ENCODE assay signal across 11 cellular contexts in the genomic region with DNA sequence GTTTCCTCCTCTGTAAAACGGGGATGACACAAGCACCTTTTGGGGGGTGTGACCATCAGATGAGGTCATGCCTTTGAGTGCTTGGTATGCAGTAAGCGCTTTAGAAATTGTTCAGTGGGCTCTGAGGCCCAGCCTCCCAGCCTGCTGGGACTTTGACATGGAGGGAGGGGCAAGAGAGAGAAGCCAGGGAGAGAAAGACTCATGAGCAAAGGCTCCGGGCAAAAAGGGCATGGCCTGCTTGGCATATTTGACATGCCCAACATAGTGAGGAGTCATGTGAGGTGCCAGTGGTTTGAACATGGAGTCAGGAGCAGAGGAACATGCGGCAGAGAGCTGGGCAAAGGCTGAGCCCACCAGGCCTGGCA. TPM values are rescaled to one million over a fixed set of nuclear protein-coding genes. Genes with fewer than 3 reads are reported as not detected.
DNase-seq lines count a peak whose midpoint lies in the region; ATAC-seq and TF ChIP-seq lines count a peak whose summit lies in the region.
"Had no signal": no experiment of that assay in that cellular context is flagged by ENCODE, and none has a peak within 500 bp of the region (broad histone marks: within the 10 kb centered on the region; RNA-seq: fewer than 3 reads in every experiment).

No MANE protein-coding gene starts in this region.

- H3K9me3 Mint-ChIP-seq in Caco-2 (ENCODE audit: unreplicated experiment) (no peaks in the 10 kb centered on the region), glutamatergic neuron (ENCODE audit: unreplicated experiment) (peaks cover 5% of the 10 kb centered on the region), progenitor cell of endocrine pancreas (ENCODE audit: low read depth) (no peaks in the 10 kb centered on the region)
- H3K9me3 Mint-ChIP-seq: CD8-positive, alpha-beta T cell; T-helper 1 cell treated with Interleukin-12 subunit alpha and Interleukin-12 subunit beta and Interleukin-4 antibody, amounts not matched to agents 30 μg/mL and 1 μg/mL, for 36 hours had no signal

- H3K27ac Mint-ChIP-seq in Caco-2 (ENCODE audit: unreplicated experiment): peak overlapping the region; percentile 24
- H3K27ac Mint-ChIP-seq in glutamatergic neuron (ENCODE audit: unreplicated experiment): no peak overlapping the region
- peak overlapping the region; percentile 98 for H3K27ac Mint-ChIP-seq in progenitor cell of endocrine pancreas
- H3K27ac Mint-ChIP-seq: CD8-positive, alpha-beta T cell; T-helper 1 cell treated with Interleukin-12 subunit alpha and Interleukin-12 subunit beta and Interleukin-4 antibody, amounts not matched to agents 30 μg/mL and 1 μg/mL, for 36 hours had no signal

- DNase-seq in Caco-2: no peak
- no peak for DNase-seq in RWPE1 (ENCODE audit: low spot score)
- peak; percentile 3 for DNase-seq in glutamatergic neuron
- no peak for DNase-seq in progenitor cell of endocrine pancreas (ENCODE audit: low spot score, unreplicated experiment)
- no peak for DNase-seq in activated CD4-positive, CD25-positive, alpha-beta regulatory T cell (lab: John Stamatoyannopoulos, UW)
- no peak for DNase-seq in hypothalamus (lab: John Stamatoyannopoulos, UW)
- DNase-seq in activated CD4-positive, alpha-beta T cell treated with anti-CD3 and anti-CD28 coated beads, Interleukin-2, amount 50 U/mL, for 48 hours: no peak

- POLR2A ChIA-PET in Caco-2 (lab: Charles Lee) (no interaction called here), RWPE1 (lab: Yijun Ruan, JAX; ENCODE audit: low non-redundant PET) (no interaction called here)

- H3K4me1 Mint-ChIP-seq in Caco-2 (ENCODE audit: low read depth, unreplicated experiment): peaks cover 14% of the 10 kb centered on the region
- no peaks in the 10 kb centered on the region for H3K4me1 Mint-ChIP-seq in glutamatergic neuron (ENCODE audit: low read depth, unreplicated experiment)
- peaks cover 11% of the 10 kb centered on the region for H3K4me1 Mint-ChIP-seq in progenitor cell of endocrine pancreas (ENCODE audit: low read depth)

- BruUV-seq in Caco-2 (replicated peaks; lab: Mats Ljungman, UMichigan): no TSS peak

- H3K4me3 ChIP-seq in Caco-2 (ENCODE audit: low read depth, low read length): no peak overlapping the region

- H3K27me3 ChIP-seq in Caco-2 (replicated peaks; ENCODE audit: control insufficient read depth, insufficient read depth, low read length): no peaks in the 10 kb centered on the region

- TF ChIP-seq CTCF in Caco-2 (IDR thresholded peaks at IDR 0.05; ENCODE audit: insufficient read depth in 1 of 2, low read depth in 1 of 2, low read length in 1 of 2, severe bottlenecking in 1 of 2, unreplicated experiment in 1 of 2): peak in 1 of 2 experiments; percentile 1
- peak; percentile 45; the same call in 1 of the 2 replicates for TF ChIP-seq CTCF in RWPE1 (conservative IDR thresholded peaks at IDR 0.05; ENCODE audit: low read depth)
- peak; percentile 67 for TF ChIP-seq CTCF in glutamatergic neuron (IDR thresholded peaks at IDR 0.05; ENCODE audit: partially characterized antibody, unreplicated experiment)
- no peak for TF ChIP-seq CTCF in progenitor cell of endocrine pancreas (IDR thresholded peaks at IDR 0.05; ENCODE audit: unreplicated experiment)

- H3K9me3 ChIP-seq in Caco-2: no peaks in the 10 kb centered on the region

- H3K27ac ChIP-seq in RWPE1: peak overlapping the region; percentile 35

- H3K36me3 ChIP-seq in Caco-2 (ENCODE audit: control insufficient read depth, insufficient read depth, low read length): no peaks in the 10 kb centered on the region

- H3K36me3 Mint-ChIP-seq in Caco-2 (ENCODE audit: insufficient read depth, unreplicated experiment): no peaks in the 10 kb centered on the region
- H3K36me3 Mint-ChIP-seq in glutamatergic neuron (ENCODE audit: unreplicated experiment): no peaks in the 10 kb centered on the region
- no peaks in the 10 kb centered on the region for H3K36me3 Mint-ChIP-seq in progenitor cell of endocrine pancreas (ENCODE audit: insufficient read depth)
- H3K36me3 Mint-ChIP-seq: CD8-positive, alpha-beta T cell had no signal

- H3K27me3 Mint-ChIP-seq in Caco-2 (ENCODE audit: insufficient read depth, unreplicated experiment) (no peaks in the 10 kb centered on the region), glutamatergic neuron (ENCODE audit: unreplicated experiment) (no peaks in the 10 kb centered on the region), progenitor cell of endocrine pancreas (peaks cover 17% of the 10 kb centered on the region)

- H3K4me3 Mint-ChIP-seq in Caco-2 (ENCODE audit: unreplicated experiment) (no peak overlapping the region), glutamatergic neuron (ENCODE audit: unreplicated experiment) (no peak overlapping the region), progenitor cell of endocrine pancreas (ENCODE audit: low read depth) (no peak overlapping the region)
- H3K4me3 Mint-ChIP-seq: CD8-positive, alpha-beta T cell; T-helper 1 cell treated with Interleukin-12 subunit alpha and Interleukin-12 subunit beta and Interleukin-4 antibody, amounts not matched to agents 30 μg/mL and 1 μg/mL, for 36 hours had no signal

- CTCF ChIA-PET in Caco-2 (lab: Charles Lee) (interaction anchor here (0.9 to 3.5 kb wide), 7 partner anchors 41 to 203 kb away, joined by 4 to 29 read pairs (median 6); no protein-coding TSS in a partner anchor), RWPE1 (lab: Yijun Ruan, JAX) (interaction anchor here (0.6 to 1.3 kb wide), 5 partner anchors 98 to 203 kb away, joined by 3 to 5 read pairs (median 4); no protein-coding TSS in a partner anchor)

- peaks cover 15% of the 10 kb centered on the region for H3K4me1 ChIP-seq in Caco-2

- ATAC-seq in GM21619 (IDR thresholded peaks at IDR 0.05; ENCODE audit: unreplicated experiment): no peak

- intact Hi-C loops in Caco-2 (cut with micrococcal nuclease; ENCODE audit: unreplicated experiment): loop anchor here (1.0 kb wide), 9 partner anchors 41 to 204 kb away; no protein-coding TSS in a partner anchor

RNA-seq across cellular contexts. Expression of gene TNS1, which starts 14.0 kb away (rescaled TPM):
- total RNA-seq in Caco-2 (2022): 16.1 and 16.9 TPM in 2 replicates
- 3.2 TPM for total RNA-seq in glutamatergic neuron (ENCODE audit: unreplicated experiment)
- total RNA-seq in progenitor cell of endocrine pancreas: 7.7 and 7.9 TPM in 2 replicates
- total RNA-seq: CD8-positive, alpha-beta T cell; NCI-H460 had no signal
